In the genomic region with DNA sequence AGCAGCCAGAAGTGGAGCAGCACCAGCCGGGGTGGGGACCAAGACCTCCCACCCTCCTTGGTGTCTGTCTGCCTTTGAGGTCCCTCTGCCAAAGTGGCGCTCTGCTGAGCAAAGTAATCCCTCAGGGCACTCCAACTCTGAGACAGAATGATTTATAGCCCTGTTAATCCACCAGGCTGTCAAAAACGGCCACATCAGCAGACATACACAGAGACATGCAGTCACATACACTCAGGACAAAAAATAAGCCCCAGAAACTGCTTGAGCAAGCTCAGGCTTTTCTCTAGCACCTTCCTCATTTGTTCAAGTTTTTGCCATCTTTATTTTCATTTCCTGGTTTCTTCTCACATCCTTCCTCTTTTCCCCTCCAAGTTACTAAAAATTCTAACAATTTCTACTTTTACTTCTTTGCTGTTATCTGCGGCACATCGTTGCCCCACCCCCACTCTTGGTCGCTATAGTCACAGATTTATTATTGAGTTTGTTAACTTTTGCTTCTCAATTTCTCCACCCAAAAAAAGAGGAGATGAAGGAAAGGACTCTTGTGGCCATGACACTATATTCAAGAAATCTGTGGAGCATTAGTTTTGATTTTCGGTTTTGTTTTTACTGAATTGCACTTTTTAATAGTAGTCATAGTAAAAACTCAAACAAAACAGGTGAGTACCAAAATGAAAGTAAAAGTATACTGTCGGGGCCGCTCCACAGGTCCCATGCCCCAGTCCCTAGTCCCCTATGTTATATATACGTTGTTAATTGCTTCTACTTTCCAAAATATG, we compare ENCODE assay signal across 8 cellular contexts. TPM values are rescaled to one million over a fixed set of nuclear protein-coding genes. Genes with fewer than 3 reads are reported as not detected.
DNase-seq lines count a peak whose midpoint lies in the region; ATAC-seq, FAIRE-seq and TF ChIP-seq lines count a peak whose summit lies in the region.

No MANE protein-coding gene starts in this region.

- no peaks in the 10 kb centered on the region for H4K20me1 ChIP-seq in endothelial cell of umbilical vein (replicated peaks; ENCODE audit: control insufficient read depth, extremely low read depth, insufficient read depth, low read length)

- intact Hi-C loops in endothelial cell of umbilical vein (cut with micrococcal nuclease) = loop anchor here (5.0 kb wide), 3 partner anchors 67 to 303 kb away; no protein-coding TSS in a partner anchor

- H3K27ac ChIP-seq in endothelial cell of umbilical vein (ENCODE audit: insufficient read depth, low read depth, low read length) = no peak overlapping the region

- DNase-seq in GDM1 (lab: John Stamatoyannopoulos, UW) (peak; percentile 54), SIG-M5 (lab: John Stamatoyannopoulos, UW) (peak; percentile 96), endothelial cell of umbilical vein (ENCODE audit: low read depth, low spot score) (no peak), GM19240 (ENCODE audit: insufficient read length, low spot score) (no peak), ecto neural progenitor cell (ENCODE audit: low spot score) (no peak)
- DNase-seq in stimulated activated effector memory CD8-positive, alpha-beta T cell treated with anti-CD3 and anti-CD28 coated beads, Interleukin-12 subunit alpha, Interleukin-12 subunit beta, amount 100 ng/mL, for 72 hours (ENCODE audit: low spot score in 2 of 2) = no peak

- CTCF ChIA-PET in endothelial cell of umbilical vein (lab: Charles Lee) = interaction anchor here (3.0 to 4.9 kb wide), 4 partner anchors 12 to 306 kb away, joined by 11 to 38 read pairs (median 17); no protein-coding TSS in a partner anchor

- H3K79me2 ChIP-seq in endothelial cell of umbilical vein (ENCODE audit: control insufficient read depth, insufficient read depth, low read length) = no peaks in the 10 kb centered on the region

- peak overlapping the region; percentile 69 for H3K4me3 Mint-ChIP-seq in stimulated activated effector memory CD8-positive, alpha-beta T cell treated with anti-CD3 and anti-CD28 coated beads, Interleukin-12 subunit alpha, Interleukin-12 subunit beta, amount 100 ng/mL, for 72 hours

- dilution Hi-C loops in endothelial cell of umbilical vein (cut with MboI; ENCODE audit: extremely low pct_ligation_motif_present, low sequenced_read_pairs) = no loop called here

- no peak overlapping the region for H3K9ac ChIP-seq in endothelial cell of umbilical vein (replicated peaks; ENCODE audit: extremely low read depth, insufficient read depth, low read length)

- no peak for FAIRE-seq in endothelial cell of umbilical vein (lab: Jason Lieb, UNC)

- H3K27ac Mint-ChIP-seq in stimulated activated effector memory CD8-positive, alpha-beta T cell treated with anti-CD3 and anti-CD28 coated beads, Interleukin-12 subunit alpha, Interleukin-12 subunit beta, amount 100 ng/mL, for 72 hours = peak overlapping the region; percentile 68

- no peak for TF ChIP-seq POLR2A in endothelial cell of umbilical vein (IDR thresholded peaks at IDR 0.05; ENCODE audit: low read depth, low read length)

- peak overlapping the region; percentile 16 for H3K4me2 ChIP-seq in endothelial cell of umbilical vein (ENCODE audit: insufficient read depth, low read length)

- no peaks in the 10 kb centered on the region for H3K36me3 Mint-ChIP-seq in stimulated activated effector memory CD8-positive, alpha-beta T cell treated with anti-CD3 and anti-CD28 coated beads, Interleukin-12 subunit alpha, Interleukin-12 subunit beta, amount 100 ng/mL, for 72 hours

- peak overlapping the region in 1 of 3 experiments; percentile 22 for H3K4me3 ChIP-seq in endothelial cell of umbilical vein (replicated peaks in 1 of 3; ENCODE audit: insufficient read depth in 1 of 3, low read depth in 1 of 3, low read length in 3 of 3)

- no peaks in the 10 kb centered on the region for H3K9me3 Mint-ChIP-seq in stimulated activated effector memory CD8-positive, alpha-beta T cell treated with anti-CD3 and anti-CD28 coated beads, Interleukin-12 subunit alpha, Interleukin-12 subunit beta, amount 100 ng/mL, for 72 hours

- no peaks in the 10 kb centered on the region for H3K27me3 ChIP-seq in endothelial cell of umbilical vein (ENCODE audit: control insufficient read depth in 2 of 2, insufficient read depth in 2 of 2, low read length in 2 of 2)

- ATAC-seq in GM19468 (IDR thresholded peaks at IDR 0.05; ENCODE audit: extremely low read depth, unreplicated experiment) = peak; percentile 36
- peak; percentile 46 for ATAC-seq in HG03469 (IDR thresholded peaks at IDR 0.05; ENCODE audit: unreplicated experiment)
- ATAC-seq in stimulated activated effector memory CD8-positive, alpha-beta T cell treated with anti-CD3 and anti-CD28 coated beads, Interleukin-12 subunit alpha, Interleukin-12 subunit beta, amount 100 ng/mL, for 72 hours = peak; percentile 73

- TF ChIP-seq CTCF in endothelial cell of umbilical vein (IDR thresholded peaks at IDR 0.05; ENCODE audit: extremely low read depth in 1 of 2, insufficient read depth in 1 of 2, low read depth in 1 of 2, low read length in 2 of 2) = no peak

- H3K4me1 ChIP-seq in endothelial cell of umbilical vein (ENCODE audit: control insufficient read depth, extremely low read depth, insufficient read depth, low read length) = peaks cover 35% of the 10 kb centered on the region

- H2AFZ ChIP-seq in endothelial cell of umbilical vein (ENCODE audit: low read depth, low read length) = peak overlapping the region; percentile 65

- H3K9me1 ChIP-seq in endothelial cell of umbilical vein (replicated peaks; ENCODE audit: control insufficient read depth, extremely low read depth, insufficient read depth, low read length) = no peaks in the 10 kb centered on the region

- no peaks in the 10 kb centered on the region for H3K9me3 ChIP-seq in endothelial cell of umbilical vein (replicated peaks; ENCODE audit: control insufficient read depth, insufficient read depth, low read length)

- H3K4me1 Mint-ChIP-seq in stimulated activated effector memory CD8-positive, alpha-beta T cell treated with anti-CD3 and anti-CD28 coated beads, Interleukin-12 subunit alpha, Interleukin-12 subunit beta, amount 100 ng/mL, for 72 hours = peaks cover 66% of the 10 kb centered on the region

- no TSS peak for BruUV-seq in endothelial cell of umbilical vein (replicated peaks; lab: Mats Ljungman, UMichigan)

- POLR2A ChIA-PET in endothelial cell of umbilical vein (lab: Charles Lee) = no interaction called here

- no peaks in the 10 kb centered on the region for H3K36me3 ChIP-seq in endothelial cell of umbilical vein (ENCODE audit: control insufficient read depth in 2 of 2, extremely low read depth in 1 of 2, insufficient read depth in 2 of 2, low read length in 2 of 2)

TF ChIP-seq in endothelial cell of umbilical vein, 7 proteins besides CTCF, POLR2A, EP300 and RAD21:
- TF ChIP-seq FOS (IDR thresholded peaks at IDR 0.05; ENCODE audit: borderline replicate concordance, insufficient read depth, low read length) (no peak), POLR2AphosphoS5 (IDR thresholded peaks at IDR 0.05; ENCODE audit: insufficient read depth, low read depth, low read length) (no peak), JUN (IDR thresholded peaks at IDR 0.05; ENCODE audit: borderline replicate concordance, insufficient read depth, insufficient read length, low read depth) (no peak), EZH2 (IDR thresholded peaks at IDR 0.05; ENCODE audit: borderline replicate concordance, low read depth, low read length, severe bottlenecking) (no peak), GATA2 (IDR thresholded peaks at IDR 0.05; ENCODE audit: insufficient read depth, insufficient read length, low read depth, low read length) (no peak), MYC (IDR thresholded peaks at IDR 0.05; ENCODE audit: low read depth, low read length) (no peak)
- TF ChIP-seq, protein P1, sequence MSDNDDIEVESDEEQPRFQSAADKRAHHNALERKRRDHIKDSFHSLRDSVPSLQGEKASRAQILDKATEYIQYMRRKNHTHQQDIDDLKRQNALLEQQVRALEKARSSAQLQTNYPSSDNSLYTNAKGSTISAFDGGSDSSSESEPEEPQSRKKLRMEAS (IDR thresholded peaks at IDR 0.05; ENCODE audit: insufficient read depth, insufficient read length) = no peak
TF ChIP-seq in endothelial cell of umbilical vein: peak in this region for 0.

RNA-seq across cellular contexts. Expression of a gene that starts 17.4 kb away (rescaled TPM):
- 0.60 and 0.86 TPM in 2 replicates for total RNA-seq in endothelial cell of umbilical vein
- polyA plus RNA-seq in endothelial cell of umbilical vein = 0.88 and 0.96 TPM in 2 replicates
- polyA plus RNA-seq in endothelial cell of umbilical vein (2011; cell fraction: cytosol; rRNA removed) = 0.83 and 0.85 TPM in 2 replicates
- polyA plus RNA-seq in endothelial cell of umbilical vein (2011; cell fraction: nucleus; rRNA removed) = 0.87 and 1.1 TPM in 2 replicates
- 0.79 and 1.3 TPM in 2 replicates for polyA plus RNA-seq in endothelial cell of umbilical vein (2012)
- polyA minus RNA-seq in endothelial cell of umbilical vein = 1.7 and 2.6 TPM in 2 replicates
- polyA minus RNA-seq in endothelial cell of umbilical vein (2011; cell fraction: cytosol; rRNA and poly(A)+ RNA removed) = 1.0 TPM
- polyA minus RNA-seq in endothelial cell of umbilical vein (2011; cell fraction: nucleus; rRNA and poly(A)+ RNA removed) = 2.7 and 2.9 TPM in 2 replicates

Comparison
In these comparisons a context has a peak if more than half of its experiments do, and no peak if none do; other contexts are left out.
1. DNase-seq: peak in GDM1 (single experiment) and SIG-M5 (single experiment); none in endothelial cell of umbilical vein (single experiment), stimulated activated effector memory CD8-positive, alpha-beta T cell treated with anti-CD3 and anti-CD28 coated beads, Interleukin-12 subunit alpha, Interleukin-12 subunit beta, amount 100 ng/mL, for 72 hours (0 of 2), GM19240 (single experiment) and ecto neural progenitor cell (single experiment).
2. Peak in every context shown above with its lines, with median percentiles within 50 percentile points of each other: ATAC-seq.